Comparison of ENCODE assay signal across 23 cellular contexts in genomic region chr3:110767838-110768237, GRCh38.
A peak's percentile ranks its signal among the peaks of the same experiment; 100 is the strongest.
DNase-seq lines count a peak whose midpoint lies in the region; ATAC-seq and TF ChIP-seq lines count a peak whose summit lies in the region.
"Had no signal": no experiment of that assay in that cellular context is flagged by ENCODE, and none has a peak within 500 bp of the region (broad histone marks: within the 10 kb centered on the region; RNA-seq: fewer than 3 reads in every experiment).

No MANE protein-coding gene starts in this region.

- no peak overlapping the region for H3K4me3 ChIP-seq in heart left ventricle
- H3K4me3 ChIP-seq: right lobe of liver, SJSA1 had no signal

- no peaks in the 10 kb centered on the region for H3K4me1 ChIP-seq in heart left ventricle
- H3K4me1 ChIP-seq: right lobe of liver had no signal

- H3K27ac ChIP-seq in heart left ventricle, result no peak overlapping the region
- H3K27ac ChIP-seq: right lobe of liver, SJSA1 had no signal

- peak; percentile 86 for ATAC-seq in GM18502 (IDR thresholded peaks at IDR 0.05; ENCODE audit: poor library complexity, unreplicated experiment)
- peak; percentile 66 for ATAC-seq in GM19452 (IDR thresholded peaks at IDR 0.05; ENCODE audit: unreplicated experiment)
- ATAC-seq in HG02678 (IDR thresholded peaks at IDR 0.05; ENCODE audit: unreplicated experiment), result peak; percentile 71
- ATAC-seq in HG03558 (IDR thresholded peaks at IDR 0.05; ENCODE audit: extremely low read depth, unreplicated experiment), result peak; percentile 64
- no peak for ATAC-seq in heart left ventricle
- ATAC-seq in HG03139 (IDR thresholded peaks at IDR 0.05; ENCODE audit: unreplicated experiment), result no peak
- ATAC-seq: activated T-cell treated with anti-CD3 and anti-CD28 coated beads, Interleukin-2, amount 50 U/mL, for 72 hours; Panc1; right lobe of liver; stimulated activated naive CD8-positive, alpha-beta T cell treated with anti-CD3 and anti-CD28 coated beads, Interleukin-15, Interleukin-2, amounts not matched to agents 100 U/mL and 50 U/mL, for 24 hours; WTC11 had no signal

- no peak for TF ChIP-seq CTCF in heart left ventricle (IDR thresholded peaks at IDR 0.05)

- H3K36me3 ChIP-seq in heart left ventricle, result no peaks in the 10 kb centered on the region
- H3K36me3 ChIP-seq: right lobe of liver, SJSA1 had no signal

- peaks cover 0 to 10% (median 0%) of the 10 kb centered on the region in 12 donors for H3K9me3 ChIP-seq in heart left ventricle
- H3K9me3 ChIP-seq: right lobe of liver, SJSA1 had no signal

- no peaks in the 10 kb centered on the region for H3K27me3 ChIP-seq in heart left ventricle
- H3K27me3 ChIP-seq: right lobe of liver, SJSA1 had no signal

- TF ChIP-seq POLR2A in heart left ventricle (IDR thresholded peaks at IDR 0.05), result no peak

- DNase-seq in heart left ventricle, result no peak
- DNase-seq in globus pallidus (ENCODE audit: low spot score), result no peak
- DNase-seq in NCI-H146 treated with DMSO at 0.1 percent for 48 hours (lab: John Stamatoyannopoulos, UW; ENCODE audit: unreplicated experiment), result no peak
- DNase-seq: activated CD4-positive, alpha-beta memory T cell treated with anti-CD3 and anti-CD28 coated beads, Interleukin-2, amount 10 ng/mL, durations not matched to agents 7 days and 5 days; activated T-cell treated with anti-CD3 and anti-CD28 coated beads, Interleukin-2, amount 50 U/mL, for 72 hours; CD4-positive, CD25-positive, alpha-beta regulatory T cell; DMS53; effector memory CD4-positive, alpha-beta T cell; immature natural killer cell; NCI-H1436 treated with DMSO at 0.1 percent for 48 hours; NCI-H82; nucleus accumbens; right lobe of liver; stimulated activated naive CD8-positive, alpha-beta T cell treated with anti-CD3 and anti-CD28 coated beads, Interleukin-15, Interleukin-2, amounts not matched to agents 100 U/mL and 50 U/mL, for 24 hours; trophoblast cell had no signal

- intact Hi-C loops in heart left ventricle (cut with DNase I), result no loop called here

Comparison
In these comparisons a context has a peak if more than half of its experiments do, and no peak if none do; other contexts are left out.
1. ATAC-seq: peak in GM18502 (single experiment), GM19452 (single experiment), HG02678 (single experiment) and HG03558 (single experiment); none in heart left ventricle (0 of 4) and HG03139 (single experiment).